In genomic region chr12:4111010-4111409, GRCh38 we compare ENCODE assay signal across 1 cellular context.
TF ChIP-seq lines count a peak whose summit lies in the region.

No MANE protein-coding gene starts in this region.

TF ChIP-seq in GM23338, 12 proteins besides CTCF, POLR2A, EP300 and RAD21:
- TF ChIP-seq ZNF462 (CRISPR knock-in tag; IDR thresholded peaks at IDR 0.05) (no peak), STAT1 (IDR thresholded peaks at IDR 0.05; ENCODE audit: unreplicated experiment) (no peak), REST (IDR thresholded peaks at IDR 0.05; ENCODE audit: unreplicated experiment) (no peak), JUNB (IDR thresholded peaks at IDR 0.05; ENCODE audit: unreplicated experiment) (no peak), EZH2phosphoT487 (IDR thresholded peaks at IDR 0.05; ENCODE audit: unreplicated experiment) (no peak), ETS1 (IDR thresholded peaks at IDR 0.05) (no peak), ZNF114 (CRISPR knock-in tag; IDR thresholded peaks at IDR 0.05) (no peak), ZNF331 (CRISPR knock-in tag; IDR thresholded peaks at IDR 0.05; ENCODE audit: low read depth) (no peak), CREB1 (CRISPR knock-in tag; IDR thresholded peaks at IDR 0.05; ENCODE audit: low read depth) (no peak), POLR2AphosphoS5 (IDR thresholded peaks at IDR 0.05; ENCODE audit: low read depth) (no peak), EZH2 (IDR thresholded peaks at IDR 0.05; ENCODE audit: low read depth, unreplicated experiment) (no peak)
